In genomic region chr17:82297804-82298537, GRCh38 we compare ENCODE assay signal across 1 cellular context.
TF ChIP-seq lines count a peak whose summit lies in the region.

No MANE protein-coding gene starts in this region.

TF ChIP-seq in K562, 482 proteins besides CTCF, POLR2A, EP300 and RAD21 (continued from another document and continues in another):
- TF ChIP-seq ZNF609 (CRISPR knock-in tag; IDR thresholded peaks at IDR 0.05; ENCODE audit: borderline replicate concordance) (peak; percentile 42; the same call in 1 of the 2 replicates), CBX5 (IDR thresholded peaks at IDR 0.05; ENCODE audit: borderline replicate concordance, low read depth) (no peak), ZSCAN29 (IDR thresholded peaks at IDR 0.05) (no peak), EP400 (IDR thresholded peaks at IDR 0.05) (peak; percentile 71), FOXK2 (conservative IDR thresholded peaks at IDR 0.05 in 1 of 2, IDR thresholded peaks at IDR 0.05 in 1 of 2; ENCODE audit: low read depth in 2 of 2) (peak; percentile 60 to 61; a peak in 2 of 4 replicates), STAT5A (IDR thresholded peaks at IDR 0.05; ENCODE audit: borderline replicate concordance, low read length) (no peak), ZNF239 (CRISPR knock-in tag; IDR thresholded peaks at IDR 0.05) (no peak), ZNF175 (CRISPR knock-in tag; IDR thresholded peaks at IDR 0.05; ENCODE audit: low read depth) (no peak; the same call in 1 of the 2 replicates), DACH1 (IDR thresholded peaks at IDR 0.05; ENCODE audit: partially characterized antibody) (no peak), DMBX1 (CRISPR knock-in tag; IDR thresholded peaks at IDR 0.05; ENCODE audit: borderline replicate concordance) (no peak), ARID3A (IDR thresholded peaks at IDR 0.05; ENCODE audit: borderline replicate concordance, low read depth, low read length) (no peak), ZBTB43 (CRISPR knock-in tag; IDR thresholded peaks at IDR 0.05) (peak; percentile 64; the same call in 1 of the 2 replicates), NR1H2 (CRISPR knock-in tag; IDR thresholded peaks at IDR 0.05) (no peak), RFX5 (IDR thresholded peaks at IDR 0.05; ENCODE audit: low read depth, low read length) (no peak), HEY1 (CRISPR knock-in tag; IDR thresholded peaks at IDR 0.05; ENCODE audit: borderline replicate concordance) (no peak), SIN3B (IDR thresholded peaks at IDR 0.05; ENCODE audit: low read depth) (no peak), DPF2 (IDR thresholded peaks at IDR 0.05) (no peak; the same call in none of the 2 replicates), MAFG (tag; conservative IDR thresholded peaks at IDR 0.05) (no peak), EZH2 (IDR thresholded peaks at IDR 0.05; ENCODE audit: borderline replicate concordance, low read depth, low read length) (no peak), POLR2H (tag; IDR thresholded peaks at IDR 0.05; ENCODE audit: low read depth) (no peak), GABPA (tag; conservative IDR thresholded peaks at IDR 0.05; ENCODE audit: low read depth) (peak; percentile 85), NCOA6 (IDR thresholded peaks at IDR 0.05) (no peak), ZKSCAN3 (CRISPR knock-in tag; IDR thresholded peaks at IDR 0.05) (no peak), COPS2 (conservative IDR thresholded peaks at IDR 0.05) (no peak), ZFPM2 (CRISPR knock-in tag; IDR thresholded peaks at IDR 0.05) (no peak), MEIS2 (IDR thresholded peaks at IDR 0.05; ENCODE audit: partially characterized antibody) (no peak), CREBBP (IDR thresholded peaks at IDR 0.05; ENCODE audit: low read depth, low read length) (no peak), C11orf30 (IDR thresholded peaks at IDR 0.05; ENCODE audit: low read depth) (no peak), MCM5 (IDR thresholded peaks at IDR 0.05; ENCODE audit: low read depth) (no peak), MNT (conservative IDR thresholded peaks at IDR 0.05) (peak in 1 of 2 experiments; percentile 69; a peak in 2 of 4 replicates), PHTF2 (CRISPR knock-in tag; IDR thresholded peaks at IDR 0.05) (no peak), ZNF644 (tag; IDR thresholded peaks at IDR 0.05; ENCODE audit: low read depth) (0 out of 2 replicates have a peak, but pooled peaks have one; percentile 29), STAT5B (CRISPR knock-in tag; IDR thresholded peaks at IDR 0.05) (no peak), PHF20 (IDR thresholded peaks at IDR 0.05; ENCODE audit: partially characterized antibody) (peak; percentile 53), CBX1 (IDR thresholded peaks at IDR 0.05; ENCODE audit: low read depth) (no peak), NKRF (IDR thresholded peaks at IDR 0.05; ENCODE audit: borderline replicate concordance) (no peak), HMG20B (CRISPR knock-in tag; IDR thresholded peaks at IDR 0.05) (no peak), ZNF507 (tag; conservative IDR thresholded peaks at IDR 0.05) (no peak), ZFP36 (IDR thresholded peaks at IDR 0.05; ENCODE audit: low read depth, low read length, partially characterized antibody) (no peak), E2F1 (CRISPR knock-in tag; IDR thresholded peaks at IDR 0.05) (no peak), ZNF785 (CRISPR knock-in tag; IDR thresholded peaks at IDR 0.05) (no peak), ZBTB40 (IDR thresholded peaks at IDR 0.05) (peak; percentile 68), ZBTB40 (CRISPR knock-in tag; IDR thresholded peaks at IDR 0.05) (no peak), HMG20A (CRISPR knock-in tag; conservative IDR thresholded peaks at IDR 0.05) (no peak)
